ENCODE assay signal across 16 cellular contexts in genomic region chr10:58854811-58855210, GRCh38.
"Had no signal": no experiment of that assay in that cellular context is flagged by ENCODE, and none has a peak within 500 bp of the region (broad histone marks: within the 10 kb centered on the region; RNA-seq: fewer than 3 reads in every experiment).

No MANE protein-coding gene starts in this region.

- H3K27ac ChIP-seq: sigmoid colon, spleen, testis, upper lobe of left lung had no signal

- ATAC-seq: esophagus mucosa; gastroesophageal sphincter; heart right ventricle; natural killer cell; stimulated activated memory B cell treated with anti-CD40 and anti-IgM and Interleukin-4, amounts not matched to agents 10 μg/mL and 1 μg/mL and 100 μg/mL, for 72 hours had no signal

- H3K4me3 ChIP-seq: gastroesophageal sphincter, heart right ventricle, sigmoid colon, spleen, testis, upper lobe of left lung had no signal

- H3K27me3 ChIP-seq: gastroesophageal sphincter, heart right ventricle, sigmoid colon, spleen, testis, upper lobe of left lung had no signal

- DNase-seq: activated B cell treated with CpG ODN at 0.5 μM for 24 hours; activated CD4-positive, alpha-beta memory T cell treated with anti-CD3 and anti-CD28 coated beads for 36 hours; activated CD4-positive, alpha-beta T cell treated with anti-CD3 and anti-CD28 coated beads for 4 hours; activated T-cell treated with anti-CD3 and anti-CD28 coated beads for 4 hours; cerebellar nuclear complex; effector CD8-positive, alpha-beta T cell; heart right ventricle; natural killer cell; sigmoid colon; spleen; stimulated activated CD4-positive, alpha-beta T cell treated with anti-CD3 and anti-CD28 coated beads, Interleukin-4, amount 100 ng/mL, for 4 hours; testis; upper lobe of left lung had no signal

- H3K36me3 ChIP-seq: gastroesophageal sphincter, heart right ventricle, sigmoid colon, spleen, upper lobe of left lung had no signal

- H3K4me1 ChIP-seq: sigmoid colon, spleen, testis had no signal

- H3K9me3 ChIP-seq: testis, upper lobe of left lung had no signal
